ENCODE assay signal across 13 cellular contexts in the genomic region with DNA sequence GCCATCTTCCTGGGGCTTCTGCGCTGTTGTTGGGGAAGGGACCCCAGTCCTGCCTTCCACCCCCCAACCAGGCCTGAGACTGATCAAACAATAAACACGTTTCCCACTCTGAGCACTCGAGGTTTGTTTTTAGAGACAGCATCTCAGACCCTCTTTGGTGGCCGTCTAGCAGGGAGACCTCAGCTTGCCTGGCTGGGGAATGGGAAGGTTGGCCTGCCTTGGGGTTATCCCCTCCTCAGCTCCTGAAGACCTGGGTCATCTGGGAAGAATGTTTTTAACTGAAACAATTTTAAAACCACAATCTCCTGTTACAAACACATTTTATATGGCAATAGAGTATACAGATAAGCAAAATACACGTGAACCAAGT. TPM values are rescaled to one million over a fixed set of nuclear protein-coding genes. Genes with fewer than 3 reads are reported as not detected.
DNase-seq lines count a peak whose midpoint lies in the region; ATAC-seq and TF ChIP-seq lines count a peak whose summit lies in the region.
"Had no signal": no experiment of that assay in that cellular context is flagged by ENCODE, and none has a peak within 500 bp of the region (broad histone marks: within the 10 kb centered on the region; RNA-seq: fewer than 3 reads in every experiment).

No MANE protein-coding gene starts in this region.

- H3K79me1 ChIP-seq in H9 (ENCODE audit: insufficient read depth, low read depth, low read length, poor library complexity, severe bottlenecking), result peaks cover 3% of the 10 kb centered on the region

- H2BK5ac ChIP-seq in H9 (ENCODE audit: insufficient read length, low read length), result no peak overlapping the region

- peak overlapping the region; percentile 57 for H3K4me3 Mint-ChIP-seq in T-helper 2 cell treated with Interferon-gamma antibody and Interleukin-4, amounts not matched to agents 5 μg/mL and 100 μg/mL, for 36 hours
- H3K4me3 Mint-ChIP-seq in H9, result peak overlapping the region; percentile 48 to 75
- peak overlapping the region; percentile 64 for H3K4me3 Mint-ChIP-seq in activated T-helper 2 cell treated with anti-CD3 and anti-CD28 coated beads, Interferon-gamma antibody, Interleukin-2, Interleukin-4, amounts not matched to agents 10 μg/mL and 5 μg/mL and 100 μg/mL, durations not matched to agents 14 hours and 24 hours and 36 hours (ENCODE audit: low read depth)
- peak overlapping the region; percentile 62 to 82 (median 78) for H3K4me3 Mint-ChIP-seq in nephron
- H3K4me3 Mint-ChIP-seq: dendritic cell treated with granulocyte-macrophage colony-stimulating factor and Interleukin-4, amounts not matched to agents 40 ng/mL and 50 ng/mL, for 4 days had no signal

- DNase-seq in T-helper 2 cell treated with Interferon-gamma antibody and Interleukin-4, amounts not matched to agents 5 μg/mL and 100 μg/mL, for 36 hours (ENCODE audit: low spot score), result no peak
- DNase-seq in T-helper 2 cell, result no peak
- no peak for DNase-seq in H9
- no peak for DNase-seq in activated T-helper 2 cell treated with anti-CD3 and anti-CD28 coated beads, Interferon-gamma antibody, Interleukin-2, Interleukin-4, amounts not matched to agents 10 μg/mL and 5 μg/mL and 100 μg/mL, durations not matched to agents 14 hours and 24 hours and 36 hours (ENCODE audit: low spot score)
- DNase-seq in NCI-H2081 treated with DMSO at 0.1 percent for 48 hours (lab: John Stamatoyannopoulos, UW), result no peak
- no peak for DNase-seq in left colon
- no peak for DNase-seq in lower lobe of right lung
- DNase-seq: activated CD4-positive, CD25-positive, alpha-beta regulatory T cell treated with anti-CD3 and anti-CD28 coated beads, Interleukin-2, amount 50 U/mL, for 72 hours; NCI-H1417 treated with DMSO at 0.1 percent for 48 hours; NCI-H510A treated with DMSO at 0.1 percent for 48 hours had no signal

- H3K27ac Mint-ChIP-seq in T-helper 2 cell treated with Interferon-gamma antibody and Interleukin-4, amounts not matched to agents 5 μg/mL and 100 μg/mL, for 36 hours, result peak overlapping the region; percentile 57
- H3K27ac Mint-ChIP-seq in H9 (no peak overlapping the region), nephron (peak overlapping the region in 2 of 3 experiments; percentile 45 to 55)
- no peak overlapping the region for H3K27ac Mint-ChIP-seq in activated T-helper 2 cell treated with anti-CD3 and anti-CD28 coated beads, Interferon-gamma antibody, Interleukin-2, Interleukin-4, amounts not matched to agents 10 μg/mL and 5 μg/mL and 100 μg/mL, durations not matched to agents 14 hours and 24 hours and 36 hours
- H3K27ac Mint-ChIP-seq: dendritic cell treated with granulocyte-macrophage colony-stimulating factor and Interleukin-4, amounts not matched to agents 40 ng/mL and 50 ng/mL, for 4 days had no signal

- H3K9ac ChIP-seq in H9 (ENCODE audit: extremely low read depth, insufficient read length, low read length), result no peak overlapping the region

- H2BK120ac ChIP-seq in H9 (ENCODE audit: low read depth, low read length, poor library complexity, severe bottlenecking), result no peak overlapping the region

- peaks cover 7% of the 10 kb centered on the region; the same call in 1 of the 2 replicates for H3K79me2 ChIP-seq in H9 (ENCODE audit: insufficient read depth, low read length)

- H2AK5ac ChIP-seq in H9 (ENCODE audit: insufficient read length, low read length), result no peak overlapping the region

- no peak overlapping the region for H3K23ac ChIP-seq in H9 (ENCODE audit: insufficient read length, low read depth, low read length)

- no peak overlapping the region for H2BK15ac ChIP-seq in H9 (ENCODE audit: low read depth, low read length)

- H3K27me3 ChIP-seq in H9 (ENCODE audit: insufficient read depth, low read length) (no peaks in the 10 kb centered on the region), lower lobe of right lung (ENCODE audit: low read depth) (no peaks in the 10 kb centered on the region)
- H3K27me3 ChIP-seq: tibial nerve had no signal

- no peak overlapping the region for H3K4me3 ChIP-seq in lower lobe of right lung

- intact Hi-C loops in activated T-helper 2 cell treated with anti-CD3 and anti-CD28 coated beads, Interferon-gamma antibody, Interleukin-2, Interleukin-4, amounts not matched to agents 10 μg/mL and 5 μg/mL and 100 μg/mL, durations not matched to agents 14 hours and 24 hours and 36 hours (cut with micrococcal nuclease), result loop anchor here (10.0 kb wide), 1 partner anchor 391 kb away; the partner anchor contains the start of gene PPP6R1
- intact Hi-C loops in left colon (cut with DNase I, micrococcal nuclease), result no loop called here
- intact Hi-C loops in lower lobe of right lung (cut with DNase I), result no loop called here

- H3K9me3 ChIP-seq in H9 (ENCODE audit: control insufficient read depth, low read depth, low read length), result no peaks in the 10 kb centered on the region
- H3K9me3 ChIP-seq in lower lobe of right lung, result no peaks in the 10 kb centered on the region
- H3K9me3 ChIP-seq: tibial nerve had no signal

- no CpG with 5 or more reads among the region's 5 CpGs for WGBS in H9 (ENCODE audit: extremely low coverage, insufficient read length, low lambda C conversion rate)

- peaks cover 31% of the 10 kb centered on the region for H3K4me1 Mint-ChIP-seq in T-helper 2 cell treated with Interferon-gamma antibody and Interleukin-4, amounts not matched to agents 5 μg/mL and 100 μg/mL, for 36 hours (ENCODE audit: low read depth)
- H3K4me1 Mint-ChIP-seq in H9 (peaks cover 23 to 37% of the 10 kb centered on the region in 2 experiments), nephron (peaks cover 50% of the 10 kb centered on the region)
- H3K4me1 Mint-ChIP-seq in activated T-helper 2 cell treated with anti-CD3 and anti-CD28 coated beads, Interferon-gamma antibody, Interleukin-2, Interleukin-4, amounts not matched to agents 10 μg/mL and 5 μg/mL and 100 μg/mL, durations not matched to agents 14 hours and 24 hours and 36 hours (ENCODE audit: low read depth), result peaks cover 36% of the 10 kb centered on the region

- TF ChIP-seq CTCF in H9 (conservative IDR thresholded peaks at IDR 0.05) (no peak), nephron (IDR thresholded peaks at IDR 0.05; ENCODE audit: unreplicated experiment in 3 of 3) (no peak), lower lobe of right lung (IDR thresholded peaks at IDR 0.05) (no peak)

- no peak overlapping the region for H3T11ph ChIP-seq in H9 (ENCODE audit: low read length)

- H3K27ac ChIP-seq in H9 (ENCODE audit: insufficient read length, low read depth, low read length) (no peak overlapping the region), lower lobe of right lung (no peak overlapping the region)
- H3K27ac ChIP-seq: tibial nerve had no signal

- peaks cover 12% of the 10 kb centered on the region for H3K36me3 ChIP-seq in lower lobe of right lung

- H4K5ac ChIP-seq in H9 (ENCODE audit: insufficient read length, low read depth, low read length), result no peak overlapping the region

- H3K18ac ChIP-seq in H9 (ENCODE audit: insufficient read length, low read depth, low read length), result no peak overlapping the region

- peaks cover 40% of the 10 kb centered on the region for H3K23me2 ChIP-seq in H9 (ENCODE audit: insufficient read length, low read depth, low read length, poor library complexity, severe bottlenecking)

- H4K8ac ChIP-seq in H9 (replicated peaks; ENCODE audit: insufficient read length, low read depth, low read length), result no peak overlapping the region

- no peak overlapping the region for H3K4me2 ChIP-seq in H9 (ENCODE audit: insufficient read depth, insufficient read length, low read length)

- H3K14ac ChIP-seq in H9 (ENCODE audit: insufficient read depth, low read length), result no peak overlapping the region

- H3K4ac ChIP-seq in H9 (ENCODE audit: low read depth, low read length), result no peak overlapping the region

- no peaks in the 10 kb centered on the region for H3K27me3 Mint-ChIP-seq in T-helper 2 cell treated with Interferon-gamma antibody and Interleukin-4, amounts not matched to agents 5 μg/mL and 100 μg/mL, for 36 hours (ENCODE audit: low read depth)
- H3K27me3 Mint-ChIP-seq in H9 (ENCODE audit: low read depth) (peaks cover 1% of the 10 kb centered on the region; the same call in 1 of the 2 replicates), nephron (ENCODE audit: low read depth) (no peaks in the 10 kb centered on the region)
- H3K27me3 Mint-ChIP-seq in activated T-helper 2 cell treated with anti-CD3 and anti-CD28 coated beads, Interferon-gamma antibody, Interleukin-2, Interleukin-4, amounts not matched to agents 10 μg/mL and 5 μg/mL and 100 μg/mL, durations not matched to agents 14 hours and 24 hours and 36 hours (ENCODE audit: low read depth), result no peaks in the 10 kb centered on the region

- H3K4me1 ChIP-seq in H9 (ENCODE audit: insufficient read depth, low read length) (no peaks in the 10 kb centered on the region), lower lobe of right lung (peaks cover 52% of the 10 kb centered on the region)

- H3K56ac ChIP-seq in H9 (ENCODE audit: insufficient read length, low read depth, low read length), result no peak overlapping the region

- ATAC-seq in left colon (no peak), lower lobe of right lung (no peak)

- no peak overlapping the region for H4K91ac ChIP-seq in H9 (ENCODE audit: insufficient read length, low read depth, low read length)

- H4K20me1 ChIP-seq in H9 (ENCODE audit: control insufficient read depth, insufficient read depth, insufficient read length), result no peaks in the 10 kb centered on the region

- H3K36me3 Mint-ChIP-seq in T-helper 2 cell treated with Interferon-gamma antibody and Interleukin-4, amounts not matched to agents 5 μg/mL and 100 μg/mL, for 36 hours (ENCODE audit: low read depth), result peaks cover 18% of the 10 kb centered on the region
- H3K36me3 Mint-ChIP-seq in H9 (ENCODE audit: insufficient read depth in 1 of 3, low read depth in 3 of 3) (peaks cover 16 to 41% (median 32%) of the 10 kb centered on the region in 3 experiments), nephron (ENCODE audit: low read depth) (peaks cover 15% of the 10 kb centered on the region)
- peaks cover 47% of the 10 kb centered on the region for H3K36me3 Mint-ChIP-seq in activated T-helper 2 cell treated with anti-CD3 and anti-CD28 coated beads, Interferon-gamma antibody, Interleukin-2, Interleukin-4, amounts not matched to agents 10 μg/mL and 5 μg/mL and 100 μg/mL, durations not matched to agents 14 hours and 24 hours and 36 hours (ENCODE audit: low read depth)

- no peaks in the 10 kb centered on the region for H3K9me3 Mint-ChIP-seq in T-helper 2 cell treated with Interferon-gamma antibody and Interleukin-4, amounts not matched to agents 5 μg/mL and 100 μg/mL, for 36 hours
- H3K9me3 Mint-ChIP-seq in H9 (peaks cover 0 to 4% of the 10 kb centered on the region in 2 experiments; a peak in 2 of 5 replicates), nephron (no peaks in the 10 kb centered on the region)
- no peaks in the 10 kb centered on the region for H3K9me3 Mint-ChIP-seq in activated T-helper 2 cell treated with anti-CD3 and anti-CD28 coated beads, Interferon-gamma antibody, Interleukin-2, Interleukin-4, amounts not matched to agents 10 μg/mL and 5 μg/mL and 100 μg/mL, durations not matched to agents 14 hours and 24 hours and 36 hours
- H3K9me3 Mint-ChIP-seq: dendritic cell treated with granulocyte-macrophage colony-stimulating factor and Interleukin-4, amounts not matched to agents 40 ng/mL and 50 ng/mL, for 4 days had no signal

- no peak overlapping the region for H2BK12ac ChIP-seq in H9 (ENCODE audit: insufficient read length, low read depth, low read length)

- no peak overlapping the region for H2BK20ac ChIP-seq in H9 (ENCODE audit: low read depth, low read length, poor library complexity, severe bottlenecking)

- no peak overlapping the region for H2AFZ ChIP-seq in H9 (ENCODE audit: low read length)

RNA-seq across cellular contexts. Expression of gene ZNF581, which starts 2.0 kb away (rescaled TPM):
- total RNA-seq in H9 (2021), result 65.1 and 68.0 TPM in 2 replicates
- 26.6 and 27.0 TPM in 2 replicates for total RNA-seq in activated T-helper 2 cell treated with anti-CD3 and anti-CD28 coated beads, Interferon-gamma antibody, Interleukin-2, Interleukin-4, amounts not matched to agents 10 μg/mL and 5 μg/mL and 100 μg/mL, durations not matched to agents 14 hours and 24 hours and 36 hours
- 10 to 100 TPM; 15.2 to 18.7 TPM for total RNA-seq in left colon
- total RNA-seq in lower lobe of right lung, result 22.7 TPM

RNA-seq across cellular contexts. Expression of gene CCDC106, which starts 2.5 kb away (rescaled TPM):
- total RNA-seq in H9 (2021), result 19.9 and 20.0 TPM in 2 replicates
- total RNA-seq in activated T-helper 2 cell treated with anti-CD3 and anti-CD28 coated beads, Interferon-gamma antibody, Interleukin-2, Interleukin-4, amounts not matched to agents 10 μg/mL and 5 μg/mL and 100 μg/mL, durations not matched to agents 14 hours and 24 hours and 36 hours, result 7.2 and 8.1 TPM in 2 replicates
- total RNA-seq in left colon, result 1 to 10 TPM; 6.2 to 6.7 TPM
- 11.6 TPM for total RNA-seq in lower lobe of right lung

RNA-seq across cellular contexts. Expression of gene ZNF580, which starts 4.7 kb away (rescaled TPM):
- total RNA-seq in H9 (2021) (22.4 and 22.8 TPM in 2 replicates), left colon (10 to 100 TPM; 22.5 to 23.3 TPM), lower lobe of right lung (35.2 TPM)
- 32.1 and 33.3 TPM in 2 replicates for total RNA-seq in activated T-helper 2 cell treated with anti-CD3 and anti-CD28 coated beads, Interferon-gamma antibody, Interleukin-2, Interleukin-4, amounts not matched to agents 10 μg/mL and 5 μg/mL and 100 μg/mL, durations not matched to agents 14 hours and 24 hours and 36 hours

RNA-seq across cellular contexts. Expression of gene U2AF2, which starts 9.3 kb away (rescaled TPM):
- 321 and 342 TPM in 2 replicates for total RNA-seq in H9 (2021)
- 344 and 351 TPM in 2 replicates for total RNA-seq in activated T-helper 2 cell treated with anti-CD3 and anti-CD28 coated beads, Interferon-gamma antibody, Interleukin-2, Interleukin-4, amounts not matched to agents 10 μg/mL and 5 μg/mL and 100 μg/mL, durations not matched to agents 14 hours and 24 hours and 36 hours
- total RNA-seq in left colon, result 100 to 1,000 TPM; 142 to 167 TPM
- total RNA-seq in lower lobe of right lung, result 143 TPM

RNA-seq across cellular contexts. Expression of gene ZNF784, which starts 21.1 kb away (rescaled TPM):
- 9.9 and 10.7 TPM in 2 replicates for total RNA-seq in H9 (2021)
- 4.3 and 4.9 TPM in 2 replicates for total RNA-seq in activated T-helper 2 cell treated with anti-CD3 and anti-CD28 coated beads, Interferon-gamma antibody, Interleukin-2, Interleukin-4, amounts not matched to agents 10 μg/mL and 5 μg/mL and 100 μg/mL, durations not matched to agents 14 hours and 24 hours and 36 hours
- total RNA-seq in left colon, result 10 to 100 TPM in 1 of 2 donors, 1 to 10 TPM in 1; 8.6 to 11.6 TPM
- 7.1 TPM for total RNA-seq in lower lobe of right lung

Comparison
In these comparisons a context has a peak if more than half of its experiments do, and no peak if none do; other contexts are left out.
1. H3K27ac Mint-ChIP-seq: peak in T-helper 2 cell treated with Interferon-gamma antibody and Interleukin-4, amounts not matched to agents 5 μg/mL and 100 μg/mL, for 36 hours (single experiment) and nephron (2 of 3); none in H9 (0 of 3) and activated T-helper 2 cell treated with anti-CD3 and anti-CD28 coated beads, Interferon-gamma antibody, Interleukin-2, Interleukin-4, amounts not matched to agents 10 μg/mL and 5 μg/mL and 100 μg/mL, durations not matched to agents 14 hours and 24 hours and 36 hours (single experiment).
2. Peak in every context shown above with its lines, with median percentiles within 50 percentile points of each other: H3K4me3 Mint-ChIP-seq.